ENCODE assay signal across 28 cellular contexts in the genomic region with DNA sequence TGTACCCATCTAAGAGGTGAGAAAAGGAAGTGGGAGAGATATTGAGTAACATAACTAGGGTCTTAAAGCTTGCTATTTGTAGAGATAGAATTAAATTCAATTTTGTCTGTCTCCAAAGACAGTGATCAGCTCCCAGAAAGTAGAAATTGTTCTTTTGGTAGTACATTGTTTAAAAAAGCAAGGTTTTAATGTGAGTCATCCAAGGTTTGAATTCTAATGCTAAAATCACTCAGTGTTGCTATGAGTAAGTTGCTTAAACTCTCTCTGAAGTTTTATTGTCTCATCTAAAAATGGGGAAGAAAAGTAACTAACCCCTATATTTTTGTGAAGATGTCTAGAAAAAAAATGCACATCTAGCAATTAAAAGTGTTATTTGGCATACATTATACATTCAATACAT.
DNase-seq lines count a peak whose midpoint lies in the region; ATAC-seq and TF ChIP-seq lines count a peak whose summit lies in the region.
"Had no signal": no experiment of that assay in that cellular context is flagged by ENCODE, and none has a peak within 500 bp of the region (broad histone marks: within the 10 kb centered on the region; RNA-seq: fewer than 3 reads in every experiment).

No MANE protein-coding gene starts in this region.

- DNase-seq in ELR (ENCODE audit: low read depth) (peak; percentile 38), fibroblast of mammary gland (ENCODE audit: low read depth) (peak; percentile 55), smooth muscle cell (lab: John Stamatoyannopoulos, UW; ENCODE audit: unreplicated experiment) (no peak), adrenal gland (no peak), coronary artery (ENCODE audit: low spot score) (no peak), T-cell (no peak), NCI-H2196 (lab: John Stamatoyannopoulos, UW; ENCODE audit: unreplicated experiment) (no peak)
- DNase-seq: activated CD4-positive, alpha-beta T cell treated with anti-CD3 and anti-CD28 coated beads for 36 hours; activated naive CD8-positive, alpha-beta T cell treated with anti-CD3 and anti-CD28 coated beads for 36 hours; CD4-positive, alpha-beta memory T cell; DMS153; GDM1; heart right ventricle; HFFc6; Karpas-422; NCI-H2029; NCI-H226; NCI-H82; pancreas; PC-3; right lobe of liver; Right ventricle myocardium superior; stimulated activated CD8-positive, alpha-beta memory T cell treated with anti-CD3 and anti-CD28 coated beads, Interleukin-4, amount 100 ng/mL, for 48 hours had no signal

- H3K9ac ChIP-seq in smooth muscle cell (ENCODE audit: low read depth), result peak overlapping the region; percentile 8

- peak; percentile 61; the same call in 2 of the 3 replicates for ATAC-seq in SK-N-SH treated with all-trans-retinoic acid at 6 μM for 48 hours
- ATAC-seq in T-cell (replicated peaks in 1 of 4), result no peak
- ATAC-seq: activated CD4-positive, alpha-beta T cell treated with anti-CD3 and anti-CD28 coated beads for 36 hours; activated T-helper 17 cell treated with anti-CD3 and anti-CD28 coated beads, Interleukin-2, amount 50 U/mL, for 72 hours; heart right ventricle; pancreas; PC-3; right lobe of liver had no signal

- intact Hi-C loops in adrenal gland (cut with DNase I), result no loop called here

- peak overlapping the region; percentile 96 for H3K27ac ChIP-seq in smooth muscle cell (ENCODE audit: low read depth)
- H3K27ac ChIP-seq in adrenal gland, result peak overlapping the region in 2 of 5 donors; percentile 57 to 63
- H3K27ac ChIP-seq in coronary artery, result no peak overlapping the region
- H3K27ac ChIP-seq: breast epithelium, heart right ventricle, pancreas, right lobe of liver, suprapubic skin had no signal

- TF ChIP-seq CTCF in fibroblast of mammary gland (conservative IDR thresholded peaks at IDR 0.05; ENCODE audit: control insufficient read depth, insufficient read depth, low read depth, low read length) (no peak), smooth muscle cell (IDR thresholded peaks at IDR 0.05; ENCODE audit: borderline replicate concordance, insufficient read depth, poor library complexity, severe bottlenecking) (no peak), adrenal gland (IDR thresholded peaks at IDR 0.05) (no peak), coronary artery (IDR thresholded peaks at IDR 0.05) (no peak)

- H3K79me2 ChIP-seq in smooth muscle cell (ENCODE audit: low read depth), result no peaks in the 10 kb centered on the region

- no peak overlapping the region for H3K4me3 Mint-ChIP-seq in T-cell
- H3K4me3 Mint-ChIP-seq: activated CD4-positive, alpha-beta T cell treated with anti-CD3 and anti-CD28 coated beads for 36 hours; activated naive CD8-positive, alpha-beta T cell treated with anti-CD3 and anti-CD28 coated beads for 36 hours; activated T-helper 17 cell treated with anti-CD3 and anti-CD28 coated beads, Interleukin-2, amount 50 U/mL, for 72 hours; CD4-positive, alpha-beta memory T cell; HFFc6; nephron had no signal

- peaks cover 13% of the 10 kb centered on the region for H3F3A ChIP-seq in smooth muscle cell (ENCODE audit: low read depth)

- no peak for TF ChIP-seq POLR2A in adrenal gland (IDR thresholded peaks at IDR 0.05)

- H3K9me3 Mint-ChIP-seq in T-cell, result peaks cover 8 to 9% (median 9%) of the 10 kb centered on the region in 3 donors
- H3K9me3 Mint-ChIP-seq: nephron had no signal

- no peaks in the 10 kb centered on the region for H3K36me3 ChIP-seq in smooth muscle cell (ENCODE audit: low read depth)
- no peaks in the 10 kb centered on the region for H3K36me3 ChIP-seq in adrenal gland (replicated peaks in 1 of 2)
- H3K36me3 ChIP-seq: breast epithelium, heart right ventricle, pancreas, right lobe of liver, suprapubic skin had no signal

- H3K9me3 ChIP-seq in smooth muscle cell (replicated peaks; ENCODE audit: low read depth) (no peaks in the 10 kb centered on the region), adrenal gland (replicated peaks in 1 of 3) (no peaks in the 10 kb centered on the region)
- H3K9me3 ChIP-seq: breast epithelium, heart right ventricle, pancreas, right lobe of liver, suprapubic skin had no signal

- H3K4me1 Mint-ChIP-seq in T-cell, result no peaks in the 10 kb centered on the region
- H3K4me1 Mint-ChIP-seq: activated CD4-positive, alpha-beta T cell treated with anti-CD3 and anti-CD28 coated beads for 36 hours; activated T-helper 17 cell treated with anti-CD3 and anti-CD28 coated beads, Interleukin-2, amount 50 U/mL, for 72 hours; CD4-positive, alpha-beta memory T cell; nephron had no signal

- H4K20me1 ChIP-seq in smooth muscle cell (ENCODE audit: low read depth), result no peaks in the 10 kb centered on the region

- H3K27me3 ChIP-seq in smooth muscle cell (ENCODE audit: low read depth) (no peaks in the 10 kb centered on the region), adrenal gland (no peaks in the 10 kb centered on the region)
- H3K27me3 ChIP-seq: breast epithelium, heart right ventricle, pancreas, right lobe of liver, suprapubic skin had no signal

- CTCF ChIA-PET in T-cell (lab: Charles Lee), result no interaction called here

- POLR2A ChIA-PET in T-cell (lab: Charles Lee), result no interaction called here

- peak overlapping the region; percentile 15 for H2AFZ ChIP-seq in smooth muscle cell (ENCODE audit: low read depth)

- no peaks in the 10 kb centered on the region for H3K36me3 Mint-ChIP-seq in T-cell
- H3K36me3 Mint-ChIP-seq: activated naive CD8-positive, alpha-beta T cell treated with anti-CD3 and anti-CD28 coated beads for 36 hours; CD4-positive, alpha-beta memory T cell had no signal

- H3K27me3 Mint-ChIP-seq in T-cell, result no peaks in the 10 kb centered on the region
- H3K27me3 Mint-ChIP-seq: activated CD4-positive, alpha-beta T cell treated with anti-CD3 and anti-CD28 coated beads for 36 hours; activated naive CD8-positive, alpha-beta T cell treated with anti-CD3 and anti-CD28 coated beads for 36 hours; activated T-helper 17 cell treated with anti-CD3 and anti-CD28 coated beads, Interleukin-2, amount 50 U/mL, for 72 hours; CD4-positive, alpha-beta memory T cell had no signal

- peaks cover 7% of the 10 kb centered on the region for H3K4me1 ChIP-seq in smooth muscle cell (ENCODE audit: low read depth)
- H3K4me1 ChIP-seq in adrenal gland (replicated peaks in 1 of 2), result peaks cover 7 to 39% of the 10 kb centered on the region in 2 donors
- H3K4me1 ChIP-seq: breast epithelium, heart right ventricle, pancreas, right lobe of liver, suprapubic skin had no signal

- H3K4me2 ChIP-seq in smooth muscle cell, result peak overlapping the region; percentile 72

- no peak overlapping the region for H3K27ac Mint-ChIP-seq in T-cell
- H3K27ac Mint-ChIP-seq: activated CD4-positive, alpha-beta T cell treated with anti-CD3 and anti-CD28 coated beads for 36 hours; activated naive CD8-positive, alpha-beta T cell treated with anti-CD3 and anti-CD28 coated beads for 36 hours; activated T-helper 17 cell treated with anti-CD3 and anti-CD28 coated beads, Interleukin-2, amount 50 U/mL, for 72 hours; CD4-positive, alpha-beta memory T cell; HFFc6; nephron had no signal

- no peak overlapping the region for H3K4me3 ChIP-seq in fibroblast of mammary gland (ENCODE audit: control insufficient read depth, low read depth, low read length)
- H3K4me3 ChIP-seq in smooth muscle cell, result no peak overlapping the region
- no peak overlapping the region for H3K4me3 ChIP-seq in adrenal gland
- no peak overlapping the region for H3K4me3 ChIP-seq in coronary artery
- H3K4me3 ChIP-seq: breast epithelium, heart right ventricle, pancreas, right lobe of liver, suprapubic skin had no signal

TF ChIP-seq in SK-N-SH treated with all-trans-retinoic acid at 6 μM for 48 hours, 23 proteins besides CTCF, POLR2A, EP300 and RAD21:
- TF ChIP-seq TOX (CRISPR knock-in tag; IDR thresholded peaks at IDR 0.05; ENCODE audit: borderline replicate concordance) (no peak), PPARA (CRISPR knock-in tag; IDR thresholded peaks at IDR 0.05; ENCODE audit: borderline replicate concordance) (no peak), SNAI2 (CRISPR knock-in tag; IDR thresholded peaks at IDR 0.05) (no peak), ZNF8 (CRISPR knock-in tag; IDR thresholded peaks at IDR 0.05) (no peak)

Comparison
In these comparisons a context has a peak if more than half of its experiments do, and no peak if none do; other contexts are left out.
1. DNase-seq: peak in ELR (single experiment) and fibroblast of mammary gland (single experiment); none in smooth muscle cell (single experiment), adrenal gland (0 of 7), coronary artery (single experiment), T-cell (0 of 34) and NCI-H2196 (single experiment).